8 cellular contexts compared by ENCODE assay signal in the genomic region with DNA sequence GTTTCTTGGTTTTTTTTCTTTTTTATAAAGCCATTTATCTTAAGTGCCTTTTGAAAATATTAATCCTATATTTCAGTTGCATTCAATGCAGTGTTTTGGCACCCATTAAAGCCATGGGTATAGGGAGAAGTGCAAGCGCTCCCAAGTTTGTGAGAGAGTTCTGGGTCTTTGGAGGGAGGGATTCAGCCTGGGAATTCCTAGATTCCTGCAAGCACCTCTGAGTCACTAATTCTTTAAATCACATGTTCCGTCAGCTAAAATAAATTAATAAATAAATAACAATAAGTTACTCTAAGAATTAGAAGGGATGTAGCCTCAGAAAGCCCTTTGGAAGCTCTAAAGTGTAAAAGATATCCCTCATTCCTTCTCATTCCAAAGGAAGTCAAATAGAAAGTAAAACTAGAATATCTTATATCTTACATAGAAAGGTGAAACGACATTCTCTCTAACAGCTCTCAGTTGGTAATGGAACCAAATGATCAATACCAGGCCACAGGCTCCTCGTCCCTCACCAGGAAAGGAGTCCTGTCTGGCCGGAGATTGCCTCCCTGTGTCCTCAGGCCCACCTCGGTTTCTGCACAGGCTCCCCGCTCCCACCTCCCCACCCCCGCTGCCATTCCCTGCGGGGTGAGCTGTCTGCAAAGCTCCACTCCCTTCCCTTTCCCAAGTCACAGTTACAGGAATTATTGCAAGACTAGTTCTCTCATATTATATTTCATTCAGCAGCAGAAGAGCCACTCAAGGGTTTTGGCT.
A peak's percentile ranks its signal among the peaks of the same experiment; 100 is the strongest.
DNase-seq lines count a peak whose midpoint lies in the region; ATAC-seq, FAIRE-seq and TF ChIP-seq lines count a peak whose summit lies in the region.

No MANE protein-coding gene starts in this region.

- H3K79me2 ChIP-seq in endothelial cell of umbilical vein (ENCODE audit: control insufficient read depth, insufficient read depth, low read length) (no peaks in the 10 kb centered on the region), mesendoderm (ENCODE audit: control insufficient read depth, insufficient read depth, low read length) (no peaks in the 10 kb centered on the region)

- POLR2A ChIA-PET in endothelial cell of umbilical vein (lab: Charles Lee), result no interaction called here

- H3K9me3 ChIP-seq in endothelial cell of umbilical vein (replicated peaks; ENCODE audit: control insufficient read depth, insufficient read depth, low read length) (no peaks in the 10 kb centered on the region), transverse colon (no peaks in the 10 kb centered on the region)

- H3K4me1 ChIP-seq in endothelial cell of umbilical vein (ENCODE audit: control insufficient read depth, extremely low read depth, insufficient read depth, low read length) (peaks cover 10% of the 10 kb centered on the region), mesendoderm (ENCODE audit: control insufficient read depth, low read depth, low read length) (no peaks in the 10 kb centered on the region), transverse colon (peaks cover 0 to 32% (median 11%) of the 10 kb centered on the region in 4 donors)

- H3K4me2 ChIP-seq in endothelial cell of umbilical vein (ENCODE audit: insufficient read depth, low read length) (peak overlapping the region; percentile 97), mesendoderm (ENCODE audit: low read length) (no peak overlapping the region)

- FAIRE-seq in endothelial cell of umbilical vein (lab: Jason Lieb, UNC), result no peak

- no peaks in the 10 kb centered on the region for H3K36me3 ChIP-seq in endothelial cell of umbilical vein (ENCODE audit: control insufficient read depth in 2 of 2, extremely low read depth in 1 of 2, insufficient read depth in 2 of 2, low read length in 2 of 2)
- H3K36me3 ChIP-seq in mesendoderm (ENCODE audit: control insufficient read depth, insufficient read depth, low read length), result no peaks in the 10 kb centered on the region
- H3K36me3 ChIP-seq in transverse colon, result no peaks in the 10 kb centered on the region

- H2AK5ac ChIP-seq in mesendoderm (ENCODE audit: low read length), result no peak overlapping the region

- H3K27ac ChIP-seq in endothelial cell of umbilical vein (ENCODE audit: insufficient read depth, low read depth, low read length) (peak overlapping the region; percentile 36), mesendoderm (ENCODE audit: low read depth, low read length) (no peak overlapping the region), transverse colon (peak overlapping the region; percentile 40 to 73 (median 64))

- CTCF ChIA-PET in endothelial cell of umbilical vein (lab: Charles Lee), result interaction anchor here (0.8 to 1.5 kb wide), 4 partner anchors 88 to 713 kb away, joined by 3 to 6 read pairs (median 6); no protein-coding TSS in a partner anchor

- H2BK15ac ChIP-seq in mesendoderm (replicated peaks; ENCODE audit: low read depth), result no peak overlapping the region

- no CpG with 5 or more reads among the region's 9 CpGs for WGBS in mesendoderm (ENCODE audit: extremely low coverage, insufficient coverage, low lambda C conversion rate)
- 37 to 45% methylated on average over 6 to 9 of the region's 9 CpGs for WGBS in transverse colon (ENCODE audit: low coverage in 1 of 2), 2 donors

- H3K4me3 ChIP-seq in endothelial cell of umbilical vein (replicated peaks in 1 of 3; ENCODE audit: insufficient read depth in 1 of 3, low read depth in 1 of 3, low read length in 3 of 3) (peak overlapping the region; percentile 46 to 88 (median 79)), mesendoderm (ENCODE audit: low read length) (no peak overlapping the region), transverse colon (peak overlapping the region in 3 of 4 donors; percentile 27 to 51 (median 31))

- TF ChIP-seq POLR2A in endothelial cell of umbilical vein (IDR thresholded peaks at IDR 0.05; ENCODE audit: low read depth, low read length) (no peak), transverse colon (IDR thresholded peaks at IDR 0.05) (no peak)

- no TSS peak for BruUV-seq in endothelial cell of umbilical vein (replicated peaks; lab: Mats Ljungman, UMichigan)

- H4K20me1 ChIP-seq in endothelial cell of umbilical vein (replicated peaks; ENCODE audit: control insufficient read depth, extremely low read depth, insufficient read depth, low read length), result no peaks in the 10 kb centered on the region

- dilution Hi-C loops in endothelial cell of umbilical vein (cut with MboI; ENCODE audit: extremely low pct_ligation_motif_present, low sequenced_read_pairs), result no loop called here

- in situ Hi-C loops in transverse colon (cut with MboI; ENCODE audit: low pct_ligation_motif_present in 1 of 4, low pct_unique_long_range_greater_than_20kb in 1 of 4, low sequenced_read_pairs in 3 of 4), result no loop called here

- no peak overlapping the region for H2BK5ac ChIP-seq in mesendoderm (ENCODE audit: low read length)

- peak; percentile 11 for DNase-seq in LHCN-M2 (ENCODE audit: low read depth)
- peak; percentile 60 for DNase-seq in endothelial cell of umbilical vein (ENCODE audit: low read depth, low spot score)
- DNase-seq in mesendoderm, result peak; percentile 30
- peak; percentile 47 for DNase-seq in transverse colon
- no peak for DNase-seq in HUDEP-2 (lab: John Stamatoyannopoulos, UW; ENCODE audit: unreplicated experiment in 76 of 76)
- DNase-seq in central memory CD4-positive, alpha-beta T cell, result no peak
- DNase-seq in GDM1 (lab: John Stamatoyannopoulos, UW), result no peak

- no peak overlapping the region for H4K5ac ChIP-seq in mesendoderm (ENCODE audit: low read length)

- TF ChIP-seq CTCF in endothelial cell of umbilical vein (IDR thresholded peaks at IDR 0.05; ENCODE audit: extremely low read depth in 1 of 2, insufficient read depth in 1 of 2, low read depth in 1 of 2, low read length in 2 of 2), result no peak
- no peak for TF ChIP-seq CTCF in transverse colon (IDR thresholded peaks at IDR 0.05)

- no peak overlapping the region for H3K23ac ChIP-seq in mesendoderm (ENCODE audit: low read length)

- H3K27me3 ChIP-seq in endothelial cell of umbilical vein (ENCODE audit: control insufficient read depth in 2 of 2, insufficient read depth in 2 of 2, low read length in 2 of 2), result peaks cover 3 to 6% of the 10 kb centered on the region in 2 experiments
- no peaks in the 10 kb centered on the region for H3K27me3 ChIP-seq in mesendoderm (ENCODE audit: insufficient read depth, low read length, poor library complexity)
- no peaks in the 10 kb centered on the region for H3K27me3 ChIP-seq in transverse colon

- no peaks in the 10 kb centered on the region for H3K9me1 ChIP-seq in endothelial cell of umbilical vein (replicated peaks; ENCODE audit: control insufficient read depth, extremely low read depth, insufficient read depth, low read length)

- H2AFZ ChIP-seq in endothelial cell of umbilical vein (ENCODE audit: low read depth, low read length), result peak overlapping the region; percentile 100

- H3K4ac ChIP-seq in mesendoderm (ENCODE audit: low read depth, low read length), result no peak overlapping the region

- H3K18ac ChIP-seq in mesendoderm (ENCODE audit: low read length), result no peak overlapping the region

- H3K79me1 ChIP-seq in mesendoderm (ENCODE audit: low read length), result no peaks in the 10 kb centered on the region

- H4K8ac ChIP-seq in mesendoderm (ENCODE audit: low read depth, low read length), result no peak overlapping the region

- H3K9ac ChIP-seq in endothelial cell of umbilical vein (replicated peaks; ENCODE audit: extremely low read depth, insufficient read depth, low read length), result peak overlapping the region; percentile 76
- no peak overlapping the region for H3K9ac ChIP-seq in mesendoderm (ENCODE audit: low read length)

- H3K56ac ChIP-seq in mesendoderm (ENCODE audit: low read length), result peak overlapping the region; percentile 49

- no peak overlapping the region for H2BK120ac ChIP-seq in mesendoderm (ENCODE audit: low read depth, low read length)

- no peak for TF ChIP-seq EP300 in transverse colon (IDR thresholded peaks at IDR 0.05; ENCODE audit: low read depth)

- intact Hi-C loops in endothelial cell of umbilical vein (cut with micrococcal nuclease), result no loop called here
- intact Hi-C loops in transverse colon (cut with DNase I; ENCODE audit: low total_unique reads), result no loop called here

- no peak for ATAC-seq in HG03469 (IDR thresholded peaks at IDR 0.05; ENCODE audit: unreplicated experiment)

TF ChIP-seq in endothelial cell of umbilical vein, 7 proteins besides CTCF, POLR2A, EP300 and RAD21:
- TF ChIP-seq FOS (IDR thresholded peaks at IDR 0.05; ENCODE audit: borderline replicate concordance, insufficient read depth, low read length), result no peak
- no peak for TF ChIP-seq POLR2AphosphoS5 (IDR thresholded peaks at IDR 0.05; ENCODE audit: insufficient read depth, low read depth, low read length)
- no peak for TF ChIP-seq JUN (IDR thresholded peaks at IDR 0.05; ENCODE audit: borderline replicate concordance, insufficient read depth, insufficient read length, low read depth)
- no peak for TF ChIP-seq EZH2 (IDR thresholded peaks at IDR 0.05; ENCODE audit: borderline replicate concordance, low read depth, low read length, severe bottlenecking)
- TF ChIP-seq MAX (IDR thresholded peaks at IDR 0.05; ENCODE audit: insufficient read depth, insufficient read length), result no peak
- TF ChIP-seq MYC (IDR thresholded peaks at IDR 0.05; ENCODE audit: low read depth, low read length), result no peak

Comparison
In these comparisons a context has a peak if more than half of its experiments do, and no peak if none do; other contexts are left out.
1. DNase-seq: peak in LHCN-M2 (single experiment), endothelial cell of umbilical vein (single experiment), mesendoderm (single experiment) and transverse colon (single experiment); none in HUDEP-2 (0 of 76), central memory CD4-positive, alpha-beta T cell (single experiment) and GDM1 (single experiment).